6 cellular contexts compared by ENCODE assay signal in genomic region chr3:52198643-52199608, GRCh38. TPM values are rescaled to one million over a fixed set of nuclear protein-coding genes. Genes with fewer than 3 reads are reported as not detected.
A peak's percentile ranks its signal among the peaks of the same experiment; 100 is the strongest.
DNase-seq lines count a peak whose midpoint lies in the region; ATAC-seq and TF ChIP-seq lines count a peak whose summit lies in the region.

No MANE protein-coding gene starts in this region.

- H3K27ac ChIP-seq in KOPT-K1 (ENCODE audit: low read depth, low read length, poor library complexity, severe bottlenecking), result peak overlapping the region; percentile 79
- peak overlapping the region; percentile 81 to 82 for H3K27ac ChIP-seq in prostate gland

- H3K27me3 ChIP-seq in prostate gland (replicated peaks; ENCODE audit: insufficient read depth), result no peaks in the 10 kb centered on the region

- no peak for ATAC-seq in HG02678 (IDR thresholded peaks at IDR 0.05; ENCODE audit: unreplicated experiment)

- H3K36me3 ChIP-seq in KOPT-K1 (ENCODE audit: insufficient read depth, low read length), result peaks cover 47% of the 10 kb centered on the region
- H3K36me3 ChIP-seq in prostate gland, result peaks cover 0 to 13% of the 10 kb centered on the region in 2 donors

- peak overlapping the region; percentile 57 to 94 for H3K4me3 ChIP-seq in prostate gland

- H3K4me1 ChIP-seq in prostate gland (replicated peaks), result peaks cover 7% of the 10 kb centered on the region

- no peak for TF ChIP-seq POLR2A in prostate gland (IDR thresholded peaks at IDR 0.05)

- WGBS in prostate gland, result 43% methylated on average over 14 of the region's 14 CpGs

- DNase-seq in dermis blood vessel endothelial cell, result peak; percentile 53
- DNase-seq in prostate gland (ENCODE audit: low spot score), result no peak
- DNase-seq in RPMI8226, result no peak
- no peak for DNase-seq in NCI-H187 treated with DMSO at 0.1 percent for 48 hours (lab: John Stamatoyannopoulos, UW)

- intact Hi-C loops in prostate gland (cut with DNase I), result loop anchor here (5.0 kb wide), 1 partner anchor 47 kb away; the partner anchor contains the start of gene POC1A

- TF ChIP-seq CTCF in prostate gland (IDR thresholded peaks at IDR 0.05), result no peak

- no peaks in the 10 kb centered on the region for H3K9me3 ChIP-seq in KOPT-K1 (ENCODE audit: insufficient read depth, low read length, poor library complexity, severe bottlenecking)
- no peaks in the 10 kb centered on the region for H3K9me3 ChIP-seq in prostate gland

RNA-seq across cellular contexts. Expression of gene ALAS1, which starts 1.0 kb away (rescaled TPM):
- total RNA-seq in dermis blood vessel endothelial cell (41.0 and 51.7 TPM in 2 replicates), prostate gland (10 to 100 TPM; 39.8 to 58.8 TPM)

RNA-seq across cellular contexts. Expression of gene TLR9, which starts 26.5 kb away (rescaled TPM):
- total RNA-seq in dermis blood vessel endothelial cell (under 0.01 TPM in 1 of 2 replicates, not detected in the other), prostate gland (under 1 TPM in 1 of 2 donors, not detected in 1; 0.17 TPM)

RNA-seq across cellular contexts. Expression of gene TWF2, which starts 40.0 kb away (rescaled TPM):
- 144 and 147 TPM in 2 replicates for total RNA-seq in dermis blood vessel endothelial cell
- total RNA-seq in prostate gland, result 10 to 100 TPM; 60.9 to 65.5 TPM

RNA-seq across cellular contexts. Expression of gene POC1A, which starts 44.7 kb away (rescaled TPM):
- total RNA-seq in dermis blood vessel endothelial cell (3.7 and 17.6 TPM in 2 replicates), prostate gland (1 to 10 TPM; 2.5 to 5.3 TPM)

RNA-seq across cellular contexts. Expression of gene PPM1M, which starts 46.6 kb away (rescaled TPM):
- total RNA-seq in dermis blood vessel endothelial cell (20.6 and 25.0 TPM in 2 replicates), prostate gland (10 to 100 TPM; 22.4 to 33.2 TPM)
